8 cellular contexts compared by ENCODE assay signal in genomic region chr4:14856076-14856926, GRCh38.
DNase-seq lines count a peak whose midpoint lies in the region; FAIRE-seq and TF ChIP-seq lines count a peak whose summit lies in the region.

No MANE protein-coding gene starts in this region.

- H3K9me3 ChIP-seq in MG63 (no peaks in the 10 kb centered on the region), kidney (ENCODE audit: control insufficient read depth in 1 of 2, low read length in 2 of 2) (no peaks in the 10 kb centered on the region)
- H3K9me3 ChIP-seq in effector memory CD4-positive, alpha-beta T cell (ENCODE audit: control insufficient read depth, low read length), result no peaks in the 10 kb centered on the region

- H3K4me3 ChIP-seq in GM12865 (ENCODE audit: low read depth, low read length) (no peak overlapping the region), MG63 (no peak overlapping the region), kidney (ENCODE audit: low read length in 2 of 2) (no peak overlapping the region)
- H3K4me3 ChIP-seq in effector memory CD4-positive, alpha-beta T cell (ENCODE audit: insufficient read depth, low read depth, low read length, poor library complexity, severe bottlenecking), result no peak overlapping the region

- H3K36me3 ChIP-seq in MG63 (no peaks in the 10 kb centered on the region), kidney (ENCODE audit: control insufficient read depth in 1 of 2, insufficient read depth in 2 of 2, low read length in 2 of 2) (no peaks in the 10 kb centered on the region)
- H3K36me3 ChIP-seq in effector memory CD4-positive, alpha-beta T cell (ENCODE audit: control insufficient read depth, insufficient read depth, low read length), result no peaks in the 10 kb centered on the region

- H3K27ac Mint-ChIP-seq in activated T-helper 2 cell treated with anti-CD3 and anti-CD28 coated beads, Interferon-gamma antibody, Interleukin-2, Interleukin-4, amounts not matched to agents 10 μg/mL and 5 μg/mL and 100 μg/mL, durations not matched to agents 14 hours and 24 hours and 36 hours, result peak overlapping the region; percentile 81

- no peak overlapping the region for H3K9ac ChIP-seq in kidney (ENCODE audit: low read length in 2 of 2)

- no peaks in the 10 kb centered on the region for H3K27me3 Mint-ChIP-seq in activated T-helper 2 cell treated with anti-CD3 and anti-CD28 coated beads, Interferon-gamma antibody, Interleukin-2, Interleukin-4, amounts not matched to agents 10 μg/mL and 5 μg/mL and 100 μg/mL, durations not matched to agents 14 hours and 24 hours and 36 hours (ENCODE audit: low read depth)

- no peaks in the 10 kb centered on the region for H3K4me1 ChIP-seq in kidney (ENCODE audit: control insufficient read depth in 1 of 2, insufficient read depth in 1 of 2, low read depth in 1 of 2, low read length in 2 of 2)
- no peaks in the 10 kb centered on the region for H3K4me1 ChIP-seq in effector memory CD4-positive, alpha-beta T cell (ENCODE audit: control insufficient read depth, insufficient read depth, low read length, poor library complexity, severe bottlenecking)

- TF ChIP-seq CTCF in GM12865 (IDR thresholded peaks at IDR 0.05; ENCODE audit: insufficient read depth, low read depth, low read length, missing control alignments), result no peak
- TF ChIP-seq CTCF in kidney (IDR thresholded peaks at IDR 0.05; ENCODE audit: borderline replicate concordance, extremely low read depth, insufficient read depth), result no peak

- DNase-seq in GM12865 (ENCODE audit: low read depth) (peak; percentile 94), GOT3 (lab: John Stamatoyannopoulos, UW) (peak; percentile 76), MG63 (peak; percentile 87), kidney (peak; percentile 77), HuH-7 (ENCODE audit: low spot score) (no peak)
- peak; percentile 24 for DNase-seq in activated T-helper 2 cell treated with anti-CD3 and anti-CD28 coated beads, Interferon-gamma antibody, Interleukin-2, Interleukin-4, amounts not matched to agents 10 μg/mL and 5 μg/mL and 100 μg/mL, durations not matched to agents 14 hours and 24 hours and 36 hours (ENCODE audit: low spot score)
- peak; percentile 2 for DNase-seq in stimulated activated CD8-positive, alpha-beta memory T cell treated with anti-CD3 and anti-CD28 coated beads, Interleukin-7, amount 100 ng/mL, for 24 hours (ENCODE audit: low read depth)
- DNase-seq in effector memory CD4-positive, alpha-beta T cell, result no peak

- no peak overlapping the region for H3K27ac ChIP-seq in kidney (ENCODE audit: low read depth in 2 of 2, low read length in 2 of 2)
- H3K27ac ChIP-seq in effector memory CD4-positive, alpha-beta T cell (ENCODE audit: insufficient read depth, low read length, poor library complexity, severe bottlenecking), result no peak overlapping the region

- no peak overlapping the region for H3K4me3 Mint-ChIP-seq in activated T-helper 2 cell treated with anti-CD3 and anti-CD28 coated beads, Interferon-gamma antibody, Interleukin-2, Interleukin-4, amounts not matched to agents 10 μg/mL and 5 μg/mL and 100 μg/mL, durations not matched to agents 14 hours and 24 hours and 36 hours (ENCODE audit: low read depth)

- intact Hi-C loops in activated T-helper 2 cell treated with anti-CD3 and anti-CD28 coated beads, Interferon-gamma antibody, Interleukin-2, Interleukin-4, amounts not matched to agents 10 μg/mL and 5 μg/mL and 100 μg/mL, durations not matched to agents 14 hours and 24 hours and 36 hours (cut with micrococcal nuclease), result loop anchor here (1.0 to 10.0 kb wide), 8 partner anchors 19 to 1202 kb away; partner anchors contain the start of gene CPEB2
- intact Hi-C loops in kidney (cut with DNase I), result no loop called here

- H3K4me1 Mint-ChIP-seq in activated T-helper 2 cell treated with anti-CD3 and anti-CD28 coated beads, Interferon-gamma antibody, Interleukin-2, Interleukin-4, amounts not matched to agents 10 μg/mL and 5 μg/mL and 100 μg/mL, durations not matched to agents 14 hours and 24 hours and 36 hours (ENCODE audit: low read depth), result peaks cover 26% of the 10 kb centered on the region

- peaks cover 5% of the 10 kb centered on the region for H3K36me3 Mint-ChIP-seq in activated T-helper 2 cell treated with anti-CD3 and anti-CD28 coated beads, Interferon-gamma antibody, Interleukin-2, Interleukin-4, amounts not matched to agents 10 μg/mL and 5 μg/mL and 100 μg/mL, durations not matched to agents 14 hours and 24 hours and 36 hours (ENCODE audit: low read depth)

- FAIRE-seq in kidney (lab: Jason Lieb, UNC), result no peak

- H3K27me3 ChIP-seq in MG63, result no peaks in the 10 kb centered on the region
- H3K27me3 ChIP-seq in effector memory CD4-positive, alpha-beta T cell (replicated peaks; ENCODE audit: control insufficient read depth, insufficient read depth, low read length, poor library complexity, severe bottlenecking), result no peaks in the 10 kb centered on the region

- peaks cover 11% of the 10 kb centered on the region for H3K9me3 Mint-ChIP-seq in activated T-helper 2 cell treated with anti-CD3 and anti-CD28 coated beads, Interferon-gamma antibody, Interleukin-2, Interleukin-4, amounts not matched to agents 10 μg/mL and 5 μg/mL and 100 μg/mL, durations not matched to agents 14 hours and 24 hours and 36 hours

Comparison
In these comparisons a context has a peak if more than half of its experiments do, and no peak if none do; other contexts are left out.
1. DNase-seq: peak in GM12865 (single experiment), GOT3 (single experiment), MG63 (single experiment), activated T-helper 2 cell treated with anti-CD3 and anti-CD28 coated beads, Interferon-gamma antibody, Interleukin-2, Interleukin-4, amounts not matched to agents 10 μg/mL and 5 μg/mL and 100 μg/mL, durations not matched to agents 14 hours and 24 hours and 36 hours (single experiment), kidney (single experiment) and stimulated activated CD8-positive, alpha-beta memory T cell treated with anti-CD3 and anti-CD28 coated beads, Interleukin-7, amount 100 ng/mL, for 24 hours (single experiment); none in HuH-7 (single experiment) and effector memory CD4-positive, alpha-beta T cell (0 of 3).